8 cellular contexts compared by ENCODE assay signal in the genomic region with DNA sequence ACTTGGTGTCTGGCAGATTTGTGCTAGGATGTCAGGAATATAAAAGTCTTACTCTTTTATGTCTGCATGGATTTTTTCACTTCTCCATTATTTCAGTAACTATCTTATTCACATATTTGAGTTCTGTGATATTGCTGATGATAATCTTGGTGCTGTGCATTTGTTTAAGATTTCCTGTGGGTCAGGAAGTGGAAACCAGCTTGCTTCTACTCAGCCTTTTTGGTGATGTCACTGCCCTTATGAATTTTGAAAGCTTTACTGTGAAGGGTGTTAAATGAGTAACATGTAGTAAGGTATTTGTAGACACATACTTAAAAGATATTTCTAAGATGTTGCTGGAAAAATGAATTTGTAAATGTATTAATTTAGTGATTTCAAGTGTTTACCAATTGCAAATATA.
DNase-seq lines count a peak whose midpoint lies in the region; ATAC-seq and TF ChIP-seq lines count a peak whose summit lies in the region.

No MANE protein-coding gene starts in this region.

- ATAC-seq in GM18868 (IDR thresholded peaks at IDR 0.05; ENCODE audit: unreplicated experiment), result peak; percentile 87
- ATAC-seq in HG02870 (IDR thresholded peaks at IDR 0.05; ENCODE audit: unreplicated experiment), result peak; percentile 86

- peak; percentile 4 for DNase-seq in AG10803 (ENCODE audit: low read depth)
- DNase-seq in RPMI7951 (ENCODE audit: low read depth), result peak; percentile 10
- no peak for DNase-seq in NCI-H2227 treated with DMSO at 0.1 percent for 48 hours (lab: John Stamatoyannopoulos, UW)
- DNase-seq in cerebellum (ENCODE audit: low spot score), result no peak
- DNase-seq in AML-193 (lab: John Stamatoyannopoulos, UW), result no peak
- no peak for DNase-seq in AG08396 (ENCODE audit: low spot score)

- no peak for TF ChIP-seq CTCF in AG10803 (conservative IDR thresholded peaks at IDR 0.05; ENCODE audit: low read length)

- no peak overlapping the region for H3K4me3 ChIP-seq in AG10803 (ENCODE audit: low read length)

Comparison
In these comparisons a context has a peak if more than half of its experiments do, and no peak if none do; other contexts are left out.
1. DNase-seq: peak in AG10803 (single experiment) and RPMI7951 (single experiment); none in NCI-H2227 treated with DMSO at 0.1 percent for 48 hours (single experiment), cerebellum (single experiment), AML-193 (0 of 2) and AG08396 (single experiment).